ENCODE assay signal across 11 cellular contexts in genomic region chr13:113129921-113130750, GRCh38. TPM values are rescaled to one million over a fixed set of nuclear protein-coding genes. Genes with fewer than 3 reads are reported as not detected.
DNase-seq lines count a peak whose midpoint lies in the region; ATAC-seq lines count a peak whose summit lies in the region.
"Had no signal": no experiment of that assay in that cellular context is flagged by ENCODE, and none has a peak within 500 bp of the region (broad histone marks: within the 10 kb centered on the region; RNA-seq: fewer than 3 reads in every experiment).

No MANE protein-coding gene starts in this region.

- no peaks in the 10 kb centered on the region for H3K9me3 Mint-ChIP-seq in activated T-helper 17 cell treated with anti-CD3 and anti-CD28 coated beads, Interleukin-2, amount 50 U/mL, for 72 hours
- no peaks in the 10 kb centered on the region for H3K9me3 Mint-ChIP-seq in dendritic cell treated with granulocyte-macrophage colony-stimulating factor and Interleukin-4, amounts not matched to agents 40 ng/mL and 50 ng/mL, for 4 days

- H3K36me3 Mint-ChIP-seq in activated T-helper 17 cell treated with anti-CD3 and anti-CD28 coated beads, Interleukin-2, amount 50 U/mL, for 72 hours (ENCODE audit: low read depth), result no peaks in the 10 kb centered on the region
- H3K36me3 Mint-ChIP-seq in dendritic cell treated with granulocyte-macrophage colony-stimulating factor and Interleukin-4, amounts not matched to agents 40 ng/mL and 50 ng/mL, for 4 days (ENCODE audit: low read depth), result no peaks in the 10 kb centered on the region

- peak; percentile 41 for DNase-seq in left lobe of liver (ENCODE audit: low spot score)
- peak; percentile 29 for DNase-seq in stimulated activated naive CD4-positive, alpha-beta T cell treated with Interleukin-2 at 50 U/mL for 16 hours (lab: John Stamatoyannopoulos, UW)
- DNase-seq: SJCRH30 had no signal

- H3K4me1 Mint-ChIP-seq in activated T-helper 17 cell treated with anti-CD3 and anti-CD28 coated beads, Interleukin-2, amount 50 U/mL, for 72 hours, result peaks cover 9% of the 10 kb centered on the region
- peaks cover 5% of the 10 kb centered on the region for H3K4me1 Mint-ChIP-seq in dendritic cell treated with granulocyte-macrophage colony-stimulating factor and Interleukin-4, amounts not matched to agents 40 ng/mL and 50 ng/mL, for 4 days (ENCODE audit: low read depth)

- intact Hi-C loops in dendritic cell treated with granulocyte-macrophage colony-stimulating factor and Interleukin-4, amounts not matched to agents 40 ng/mL and 50 ng/mL, for 4 days (cut with micrococcal nuclease), result no loop called here

- H3K27ac Mint-ChIP-seq in activated T-helper 17 cell treated with anti-CD3 and anti-CD28 coated beads, Interleukin-2, amount 50 U/mL, for 72 hours, result peak overlapping the region; percentile 56
- H3K27ac Mint-ChIP-seq in dendritic cell treated with granulocyte-macrophage colony-stimulating factor and Interleukin-4, amounts not matched to agents 40 ng/mL and 50 ng/mL, for 4 days, result no peak overlapping the region

- peak; percentile 91 for ATAC-seq in activated T-helper 17 cell treated with anti-CD3 and anti-CD28 coated beads, Interleukin-2, amount 50 U/mL, for 72 hours (replicated peaks)
- peak; percentile 19 for ATAC-seq in left lobe of liver
- no peak for ATAC-seq in GM19035 (IDR thresholded peaks at IDR 0.05; ENCODE audit: unreplicated experiment)
- no peak for ATAC-seq in HG03342 (IDR thresholded peaks at IDR 0.05; ENCODE audit: unreplicated experiment)
- no peak for ATAC-seq in HG02798 (IDR thresholded peaks at IDR 0.05; ENCODE audit: poor library complexity, unreplicated experiment)
- no peak for ATAC-seq in HG03025 (IDR thresholded peaks at IDR 0.05; ENCODE audit: low FRiP score, unreplicated experiment)

- H3K4me3 Mint-ChIP-seq in activated T-helper 17 cell treated with anti-CD3 and anti-CD28 coated beads, Interleukin-2, amount 50 U/mL, for 72 hours, result peak overlapping the region; percentile 78
- H3K4me3 Mint-ChIP-seq in dendritic cell treated with granulocyte-macrophage colony-stimulating factor and Interleukin-4, amounts not matched to agents 40 ng/mL and 50 ng/mL, for 4 days, result peak overlapping the region; percentile 59

- peaks cover 30% of the 10 kb centered on the region for H3K27me3 Mint-ChIP-seq in activated T-helper 17 cell treated with anti-CD3 and anti-CD28 coated beads, Interleukin-2, amount 50 U/mL, for 72 hours
- H3K27me3 Mint-ChIP-seq in dendritic cell treated with granulocyte-macrophage colony-stimulating factor and Interleukin-4, amounts not matched to agents 40 ng/mL and 50 ng/mL, for 4 days, result peaks cover 45% of the 10 kb centered on the region

RNA-seq across cellular contexts. Expression of gene F10, which starts 7.5 kb away (rescaled TPM):
- 1 to 10 TPM in 1 of 2 donors, not detected in 1; 1.0 TPM for total RNA-seq in activated T-helper 17 cell treated with anti-CD3 and anti-CD28 coated beads, Interleukin-2, amount 50 U/mL, for 72 hours
- total RNA-seq in left lobe of liver, result 124 TPM
- total RNA-seq: G401 had no signal

RNA-seq across cellular contexts. Expression of gene F7, which starts 24.5 kb away (rescaled TPM):
- total RNA-seq in activated T-helper 17 cell treated with anti-CD3 and anti-CD28 coated beads, Interleukin-2, amount 50 U/mL, for 72 hours, result under 1 TPM in 1 of 2 donors, not detected in 1; 0.40 TPM
- total RNA-seq in left lobe of liver, result 99.6 TPM
- total RNA-seq: G401, lung microvascular endothelial cell, SJCRH30 had no signal

RNA-seq across cellular contexts. Expression of gene PROZ, which starts 28.3 kb away (rescaled TPM):
- 1 to 10 TPM in 1 of 2 donors, under 1 TPM in 1; 0.39 to 4.3 TPM for total RNA-seq in activated T-helper 17 cell treated with anti-CD3 and anti-CD28 coated beads, Interleukin-2, amount 50 U/mL, for 72 hours
- 50.2 TPM for total RNA-seq in left lobe of liver
- total RNA-seq: G401, SJCRH30 had no signal

Comparison
In these comparisons a context has a peak if more than half of its experiments do, and no peak if none do; other contexts are left out.
1. ATAC-seq: peak in activated T-helper 17 cell treated with anti-CD3 and anti-CD28 coated beads, Interleukin-2, amount 50 U/mL, for 72 hours (single experiment) and left lobe of liver (single experiment); none in GM19035 (single experiment), HG03342 (single experiment), HG02798 (single experiment) and HG03025 (single experiment).
2. RNA of gene F10, which starts 7.5 kb away (total RNA-seq): 124 TPM in left lobe of liver (single experiment); 1.0 TPM in activated T-helper 17 cell treated with anti-CD3 and anti-CD28 coated beads, Interleukin-2, amount 50 U/mL, for 72 hours; every median in the first group is over 10 times any median in the second.
3. RNA of gene F7, which starts 24.5 kb away (total RNA-seq): 99.6 TPM in left lobe of liver (single experiment); 0.40 TPM in activated T-helper 17 cell treated with anti-CD3 and anti-CD28 coated beads, Interleukin-2, amount 50 U/mL, for 72 hours; every median in the first group is over 10 times any median in the second.